8 cellular contexts compared by ENCODE assay signal in genomic region chr11:34512810-34513673, GRCh38. TPM values are rescaled to one million over a fixed set of nuclear protein-coding genes. Genes with fewer than 3 reads are reported as not detected.
DNase-seq lines count a peak whose midpoint lies in the region; ATAC-seq, FAIRE-seq and TF ChIP-seq lines count a peak whose summit lies in the region.

No MANE protein-coding gene starts in this region.

- no peaks in the 10 kb centered on the region for H3K9me3 ChIP-seq in neural cell (ENCODE audit: low read length)

- H3K9ac ChIP-seq in neural cell (ENCODE audit: low read length) = no peak overlapping the region

- H3K79me2 ChIP-seq in neural cell (replicated peaks; ENCODE audit: insufficient read depth, low read length) = no peaks in the 10 kb centered on the region

- no peak for FAIRE-seq in urothelium cell line (lab: Jason Lieb, UNC)

- TF ChIP-seq RAD21 in neural cell (conservative IDR thresholded peaks at IDR 0.05) = no peak

- TF ChIP-seq CTCF in AG09309 (IDR thresholded peaks at IDR 0.05; ENCODE audit: control insufficient read depth, insufficient read depth, low read depth, low read length, missing control alignments) (peak; percentile 85), fibroblast of mammary gland (conservative IDR thresholded peaks at IDR 0.05; ENCODE audit: control insufficient read depth, insufficient read depth, low read depth, low read length) (peak; percentile 86), neural cell (IDR thresholded peaks at IDR 0.05; ENCODE audit: poor library complexity, severe bottlenecking) (peak; percentile 24)

- no peak overlapping the region for H3K4me2 ChIP-seq in neural cell (ENCODE audit: low read length)

- H3K27me3 ChIP-seq in neural cell (ENCODE audit: insufficient read depth, low read depth, low read length) = no peaks in the 10 kb centered on the region

- no peaks in the 10 kb centered on the region for H3K36me3 ChIP-seq in neural cell (ENCODE audit: insufficient read depth, low read length)

- no peak for TF ChIP-seq EP300 in neural cell (conservative IDR thresholded peaks at IDR 0.05; ENCODE audit: poor library complexity, severe bottlenecking)

- H3F3A ChIP-seq in neural cell (ENCODE audit: insufficient read depth, low read length, poor library complexity, severe bottlenecking) = no peaks in the 10 kb centered on the region

- no peak overlapping the region for H3K27ac ChIP-seq in neural cell (ENCODE audit: low read length)

- H2AFZ ChIP-seq in neural cell (ENCODE audit: low read depth, low read length) = no peak overlapping the region

- H3K4me3 ChIP-seq in AG09309 (ENCODE audit: control insufficient read depth, low read depth, low read length) (no peak overlapping the region), fibroblast of mammary gland (ENCODE audit: control insufficient read depth, low read depth, low read length) (no peak overlapping the region), neural cell (ENCODE audit: low read length) (no peak overlapping the region)

- H4K20me1 ChIP-seq in neural cell (ENCODE audit: insufficient read depth) = no peaks in the 10 kb centered on the region

- DNase-seq in AG09309 (ENCODE audit: low read depth) (no peak), NOMO-1 treated with dmso at 0.1 percent for 144 hours (lab: John Stamatoyannopoulos, UW; ENCODE audit: unreplicated experiment) (peak; percentile 8), fibroblast of mammary gland (ENCODE audit: low read depth) (peak; percentile 43), urothelium cell line (ENCODE audit: low spot score) (peak; percentile 84)
- peak; percentile 40 for DNase-seq in activated CD8-positive, alpha-beta memory T cell treated with anti-CD3 and anti-CD28 coated beads, Interleukin-2, amount 50 U/mL, for 4 hours

- no peaks in the 10 kb centered on the region for H3K9me2 ChIP-seq in neural cell (ENCODE audit: insufficient read depth, low read length)

- ATAC-seq in GM18511 (IDR thresholded peaks at IDR 0.05; ENCODE audit: unreplicated experiment) (peak; percentile 85), HG03066 (IDR thresholded peaks at IDR 0.05; ENCODE audit: low read depth, unreplicated experiment) (peak; percentile 66)

TF ChIP-seq in neural cell, 6 proteins besides CTCF, POLR2A, EP300 and RAD21:
- TF ChIP-seq MXI1 (conservative IDR thresholded peaks at IDR 0.05; ENCODE audit: poor library complexity, severe bottlenecking) = no peak
- no peak for TF ChIP-seq SMC3 (conservative IDR thresholded peaks at IDR 0.05; ENCODE audit: poor library complexity)
- no peak for TF ChIP-seq EZH2 (IDR thresholded peaks at IDR 0.05; ENCODE audit: borderline replicate concordance, insufficient read depth, low read length, poor library complexity, severe bottlenecking)
- no peak for TF ChIP-seq TAF1 (IDR thresholded peaks at IDR 0.05; ENCODE audit: low read depth)
- TF ChIP-seq REST (IDR thresholded peaks at IDR 0.05; ENCODE audit: borderline replicate concordance) = no peak
- TF ChIP-seq POLR2AphosphoS5 (IDR thresholded peaks at IDR 0.05) = no peak

RNA-seq across cellular contexts. Expression of gene ELF5, which starts 0.6 kb away (rescaled TPM):
- polyA plus RNA-seq in neural cell = not detected in 2 replicates
- polyA minus RNA-seq in neural cell = not detected in 2 replicates

Comparison
In these comparisons a context has a peak if more than half of its experiments do, and no peak if none do; other contexts are left out.
1. CTCF ChIP-seq: peak in every context shown above with its lines; median percentile 86 in fibroblast of mammary gland; 85 in AG09309; 24 in neural cell.